Comparison of ENCODE assay signal across 21 cellular contexts in the genomic region with DNA sequence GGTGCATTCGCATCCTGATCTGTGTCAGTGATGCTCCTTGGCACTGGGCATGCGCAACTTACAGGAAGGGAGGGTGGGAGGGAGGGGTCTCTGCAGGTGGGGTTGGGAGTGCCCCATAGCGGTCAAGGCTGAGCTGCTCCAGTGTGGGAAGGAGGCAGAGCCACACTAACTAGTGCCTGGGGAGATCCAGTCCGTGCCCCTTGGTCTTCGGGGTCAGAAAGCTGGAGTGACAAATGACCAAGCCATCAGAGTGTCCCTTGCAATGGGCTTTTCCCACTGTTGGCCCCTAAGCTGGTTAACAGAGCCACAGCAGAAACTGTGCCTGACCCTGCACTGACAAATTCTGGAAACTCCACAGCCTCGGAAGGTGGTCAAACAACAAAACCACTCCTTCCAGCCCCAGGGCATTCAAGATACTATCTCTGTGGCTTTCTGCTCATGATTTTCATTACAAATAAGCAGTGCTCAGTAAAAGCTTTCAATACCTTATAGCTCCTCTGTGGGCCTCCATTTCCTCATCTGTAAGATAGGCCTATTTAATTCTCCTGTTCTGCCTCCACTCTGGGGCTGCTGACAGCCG.
DNase-seq lines count a peak whose midpoint lies in the region; ATAC-seq lines count a peak whose summit lies in the region.
"Had no signal": no experiment of that assay in that cellular context is flagged by ENCODE, and none has a peak within 500 bp of the region (broad histone marks: within the 10 kb centered on the region; RNA-seq: fewer than 3 reads in every experiment).

No MANE protein-coding gene starts in this region.

- ATAC-seq in GM18520 (IDR thresholded peaks at IDR 0.05; ENCODE audit: unreplicated experiment) (no peak), GM21737 (IDR thresholded peaks at IDR 0.05; ENCODE audit: unreplicated experiment) (no peak)
- ATAC-seq: naive thymus-derived CD4-positive, alpha-beta T cell had no signal

- DNase-seq in Daoy (ENCODE audit: low read depth), result peak; percentile 49
- peak; percentile 29 for DNase-seq in HPDE6-E6E7 (ENCODE audit: extremely low spot score)
- peak; percentile 45 for DNase-seq in ecto neural progenitor cell (ENCODE audit: low spot score)
- DNase-seq in mesenteric fat pad (ENCODE audit: low spot score), result peak; percentile 71
- DNase-seq in SW 1271 (lab: John Stamatoyannopoulos, UW), result no peak
- DNase-seq in amygdala (lab: John Stamatoyannopoulos, UW), result no peak
- DNase-seq: activated CD4-positive, alpha-beta T cell treated with anti-CD3 and anti-CD28 coated beads, Interleukin-2, amount 10 ng/mL, durations not matched to agents 7 days and 5 days; activated CD8-positive, alpha-beta memory T cell treated with anti-CD3 and anti-CD28 coated beads, Interleukin-2, amount 50 U/mL, for 4 hours; activated gamma-delta T cell; anterior cingulate cortex; central memory CD4-positive, alpha-beta T cell; DMS 273 treated with DMSO at 0.1 percent for 48 hours; effector CD4-positive, alpha-beta T cell; esophagus squamous epithelium; HFFc6; MM.1S; naive thymus-derived CD4-positive, alpha-beta T cell; NCI-H1694 treated with DMSO at 0.1 percent for 48 hours; small intestine had no signal

Comparison
In these comparisons a context has a peak if more than half of its experiments do, and no peak if none do; other contexts are left out.
1. DNase-seq: peak in Daoy (single experiment), HPDE6-E6E7 (single experiment), ecto neural progenitor cell (single experiment) and mesenteric fat pad (single experiment); none in SW 1271 (0 of 2) and amygdala (0 of 56).